8 cellular contexts compared by ENCODE assay signal in genomic region chr10:117442944-117443676, GRCh38.
A peak's percentile ranks its signal among the peaks of the same experiment; 100 is the strongest.
DNase-seq lines count a peak whose midpoint lies in the region; ATAC-seq and TF ChIP-seq lines count a peak whose summit lies in the region.

No MANE protein-coding gene starts in this region.

- no peaks in the 10 kb centered on the region for H3K79me2 ChIP-seq in osteoblast (ENCODE audit: insufficient read depth, low read length)

- peaks cover 3% of the 10 kb centered on the region for H3K27me3 ChIP-seq in osteoblast (ENCODE audit: insufficient read depth, low read length)
- H3K27me3 ChIP-seq in thyroid gland = no peaks in the 10 kb centered on the region

- peak overlapping the region; percentile 13 for H2AFZ ChIP-seq in osteoblast (ENCODE audit: low read length)

- H3K9me3 ChIP-seq in osteoblast (ENCODE audit: low read depth, low read length) (no peaks in the 10 kb centered on the region), thyroid gland (no peaks in the 10 kb centered on the region)

- H3K4me3 ChIP-seq in osteoblast (ENCODE audit: insufficient read depth, low read length) (peak overlapping the region; percentile 30), thyroid gland (replicated peaks in 1 of 3) (no peak overlapping the region)

- peak; percentile 92 for TF ChIP-seq CTCF in osteoblast (IDR thresholded peaks at IDR 0.05; ENCODE audit: extremely low read depth, low read depth, low read length)
- peak; percentile 47 to 93 (median 62) for TF ChIP-seq CTCF in thyroid gland (IDR thresholded peaks at IDR 0.05)

- peak overlapping the region; percentile 80 for H3K4me2 ChIP-seq in osteoblast (ENCODE audit: insufficient read depth, low read length)

- H3K36me3 ChIP-seq in osteoblast (ENCODE audit: insufficient read depth, low read length) (no peaks in the 10 kb centered on the region), thyroid gland (no peaks in the 10 kb centered on the region)

- intact Hi-C loops in thyroid gland (cut with DNase I) = loop anchor here (10.0 kb wide), 1 partner anchor 228 kb away; no protein-coding TSS in a partner anchor

- H3K4me1 ChIP-seq in osteoblast (ENCODE audit: insufficient read depth, low read length) (peaks cover 41% of the 10 kb centered on the region), thyroid gland (peaks cover 0 to 6% of the 10 kb centered on the region in 2 donors)

- WGBS in thyroid gland, 2 donors = 27 to 30% methylated on average over 13 to 15 of the region's 15 CpGs

- ATAC-seq in GM19043 (IDR thresholded peaks at IDR 0.05; ENCODE audit: low read depth, unreplicated experiment) = peak; percentile 78
- peak; percentile 59 for ATAC-seq in HG03460 (IDR thresholded peaks at IDR 0.05; ENCODE audit: unreplicated experiment)

- TF ChIP-seq POLR2A in thyroid gland (IDR thresholded peaks at IDR 0.05) = no peak

- DNase-seq in AML-193 (lab: John Stamatoyannopoulos, UW) (peak; percentile 36 to 49), RKO (ENCODE audit: low spot score) (peak; percentile 60), activated gamma-delta T cell treated with Interleukin-2 at 50 U/mL for 16 hours (peak; percentile 45), germinal center (ENCODE audit: low spot score) (peak; percentile 63), osteoblast (ENCODE audit: insufficient read length, low spot score, missing footprints) (peak; percentile 78), thyroid gland (peak; percentile 77 to 81)

- H4K20me1 ChIP-seq in osteoblast (ENCODE audit: insufficient read depth, low read length) = no peaks in the 10 kb centered on the region

- H3K27ac ChIP-seq in osteoblast (ENCODE audit: low read depth, low read length) (peak overlapping the region; percentile 87), thyroid gland (no peak overlapping the region)
